Comparison of ENCODE assay signal across 10 cellular contexts in genomic region chr11:69352715-69353325, GRCh38. TPM values are rescaled to one million over a fixed set of nuclear protein-coding genes. Genes with fewer than 3 reads are reported as not detected.
DNase-seq lines count a peak whose midpoint lies in the region; ATAC-seq and TF ChIP-seq lines count a peak whose summit lies in the region.
"Had no signal": no experiment of that assay in that cellular context is flagged by ENCODE, and none has a peak within 500 bp of the region (broad histone marks: within the 10 kb centered on the region; RNA-seq: fewer than 3 reads in every experiment).

No MANE protein-coding gene starts in this region.

- H4K5ac ChIP-seq in mesendoderm (ENCODE audit: low read length), result no peak overlapping the region

- H3K36me3 ChIP-seq in mesendoderm (ENCODE audit: control insufficient read depth, insufficient read depth, low read length), result no peaks in the 10 kb centered on the region

- H3K27me3 Mint-ChIP-seq in T-cell, result peaks cover 12 to 17% of the 10 kb centered on the region in 2 donors

- TF ChIP-seq CTCF in AG09309 (IDR thresholded peaks at IDR 0.05; ENCODE audit: control insufficient read depth, insufficient read depth, low read depth, low read length, missing control alignments), result no peak

- no peaks in the 10 kb centered on the region for H3K79me2 ChIP-seq in mesendoderm (ENCODE audit: control insufficient read depth, insufficient read depth, low read length)

- peaks cover 0 to 4% (median 3%) of the 10 kb centered on the region in 3 donors for H3K9me3 Mint-ChIP-seq in T-cell
- H3K9me3 Mint-ChIP-seq: natural killer cell had no signal

- POLR2A ChIA-PET in T-cell (lab: Charles Lee), result no interaction called here

- no peak overlapping the region for H3K4me3 Mint-ChIP-seq in T-cell
- H3K4me3 Mint-ChIP-seq: natural killer cell had no signal

- H3K4me1 ChIP-seq in mesendoderm (ENCODE audit: control insufficient read depth, low read depth, low read length), result no peaks in the 10 kb centered on the region

- H3K79me1 ChIP-seq in mesendoderm (ENCODE audit: low read length), result no peaks in the 10 kb centered on the region

- H2BK120ac ChIP-seq in mesendoderm (ENCODE audit: low read depth, low read length), result no peak overlapping the region

- H3K9ac ChIP-seq in mesendoderm (ENCODE audit: low read length), result no peak overlapping the region

- no peak for ATAC-seq in HG02678 (IDR thresholded peaks at IDR 0.05; ENCODE audit: unreplicated experiment)
- no peak for ATAC-seq in T-cell (replicated peaks in 1 of 4)
- ATAC-seq in GM18520 (IDR thresholded peaks at IDR 0.05; ENCODE audit: unreplicated experiment), result no peak
- ATAC-seq: GM12878 had no signal

- no peak overlapping the region for H3K56ac ChIP-seq in mesendoderm (ENCODE audit: low read length)

- no peak overlapping the region for H2BK5ac ChIP-seq in mesendoderm (ENCODE audit: low read length)

- H3K27ac ChIP-seq in mesendoderm (ENCODE audit: low read depth, low read length), result no peak overlapping the region

- H3K18ac ChIP-seq in mesendoderm (ENCODE audit: low read length), result no peak overlapping the region

- WGBS in mesendoderm (ENCODE audit: extremely low coverage, insufficient coverage, low lambda C conversion rate), result no CpG with 5 or more reads among the region's 2 CpGs

- H3K4me1 Mint-ChIP-seq in T-cell, result no peaks in the 10 kb centered on the region
- H3K4me1 Mint-ChIP-seq: natural killer cell had no signal

- CTCF ChIA-PET in T-cell (lab: Charles Lee), result no interaction called here

- H3K27ac Mint-ChIP-seq in T-cell, result no peak overlapping the region
- H3K27ac Mint-ChIP-seq: natural killer cell had no signal

- H2AK5ac ChIP-seq in mesendoderm (ENCODE audit: low read length), result no peak overlapping the region

- DNase-seq in AG09309 (ENCODE audit: low read depth) (peak; percentile 86), MV-4-11 (lab: John Stamatoyannopoulos, UW) (peak; percentile 77), amniotic epithelial cell (ENCODE audit: low read depth) (peak; percentile 92), mesendoderm (peak; percentile 52), cerebellum (ENCODE audit: low spot score) (no peak), T-cell (no peak)
- DNase-seq: natural killer cell had no signal

- no peaks in the 10 kb centered on the region for H3K27me3 ChIP-seq in mesendoderm (ENCODE audit: insufficient read depth, low read length, poor library complexity)

- H2BK15ac ChIP-seq in mesendoderm (replicated peaks; ENCODE audit: low read depth), result no peak overlapping the region

- H3K23ac ChIP-seq in mesendoderm (ENCODE audit: low read length), result no peak overlapping the region

- H3K4me3 ChIP-seq in AG09309 (ENCODE audit: control insufficient read depth, low read depth, low read length), result no peak overlapping the region
- no peak overlapping the region for H3K4me3 ChIP-seq in mesendoderm (ENCODE audit: low read length)
- H3K4me3 ChIP-seq: GM12878 had no signal

- H3K4ac ChIP-seq in mesendoderm (ENCODE audit: low read depth, low read length), result no peak overlapping the region

- no peak overlapping the region for H4K8ac ChIP-seq in mesendoderm (ENCODE audit: low read depth, low read length)

- H3K36me3 Mint-ChIP-seq in T-cell, result no peaks in the 10 kb centered on the region
- H3K36me3 Mint-ChIP-seq: natural killer cell had no signal

- H3K4me2 ChIP-seq in mesendoderm (ENCODE audit: low read length), result no peak overlapping the region

RNA-seq across cellular contexts. Expression of gene MYEOV, which starts 58.9 kb away (rescaled TPM):
- 0.08 TPM for polyA plus RNA-seq in mesendoderm (2013, experiment 1 of 2)
- 0.04 TPM for polyA plus RNA-seq in mesendoderm (2013, experiment 2 of 2)
- total RNA-seq in cerebellum, result not detected
- total RNA-seq in T-cell, result under 1 TPM in 3 of 5 donors, not detected in 2; 0.22 to 0.98 (median 0.50) TPM

Comparison
In these comparisons a context has a peak if more than half of its experiments do, and no peak if none do; other contexts are left out.
1. DNase-seq: peak in AG09309 (single experiment), MV-4-11 (single experiment), amniotic epithelial cell (single experiment) and mesendoderm (single experiment); none in cerebellum (single experiment) and T-cell (0 of 34).